12 cellular contexts compared by ENCODE assay signal in genomic region chr6:113630365-113630737, GRCh38.
DNase-seq lines count a peak whose midpoint lies in the region; ATAC-seq and TF ChIP-seq lines count a peak whose summit lies in the region.
"Had no signal": no experiment of that assay in that cellular context is flagged by ENCODE, and none has a peak within 500 bp of the region (broad histone marks: within the 10 kb centered on the region; RNA-seq: fewer than 3 reads in every experiment).

No MANE protein-coding gene starts in this region.

- H3K27ac Mint-ChIP-seq in natural killer cell treated with Interleukin-12 subunit alpha and Interleukin-12 subunit beta and Interleukin-15 and Interleukin-18, amount 100 ng/mL, for 72 hours: peak overlapping the region; percentile 83 to 89
- H3K27ac Mint-ChIP-seq in natural killer cell: peak overlapping the region in 1 of 2 donors; percentile 73
- peak overlapping the region; percentile 99 for H3K27ac Mint-ChIP-seq in activated B cell treated with CpG ODN at 0.5 μM for 24 hours
- no peak overlapping the region for H3K27ac Mint-ChIP-seq in activated CD8-positive, alpha-beta T cell treated with anti-CD3 and anti-CD28 coated beads, Interleukin-2, amount 10 ng/mL, durations not matched to agents 7 days and 5 days

- TF ChIP-seq POLR2A in transverse colon (IDR thresholded peaks at IDR 0.05): no peak

- H3K4me3 Mint-ChIP-seq in natural killer cell treated with Interleukin-12 subunit alpha and Interleukin-12 subunit beta and Interleukin-15 and Interleukin-18, amount 100 ng/mL, for 72 hours: peak overlapping the region; percentile 75
- no peak overlapping the region for H3K4me3 Mint-ChIP-seq in natural killer cell
- peak overlapping the region; percentile 87 for H3K4me3 Mint-ChIP-seq in activated B cell treated with CpG ODN at 0.5 μM for 24 hours
- no peak overlapping the region for H3K4me3 Mint-ChIP-seq in activated CD8-positive, alpha-beta T cell treated with anti-CD3 and anti-CD28 coated beads, Interleukin-2, amount 10 ng/mL, durations not matched to agents 7 days and 5 days
- H3K4me3 Mint-ChIP-seq: activated naive CD8-positive, alpha-beta T cell treated with anti-CD3 and anti-CD28 coated beads, Interleukin-2, amount 10 ng/mL, durations not matched to agents 7 days and 5 days had no signal

- POLR2A ChIA-PET in activated B cell treated with CpG ODN at 0.5 μM for 24 hours (lab: Charles Lee): interaction anchor here (0.7 to 11.3 kb wide), 14 partner anchors 10 to 229 kb away, joined by 3 to 122 read pairs (median 4); no protein-coding TSS in a partner anchor
- POLR2A ChIA-PET in activated CD8-positive, alpha-beta T cell treated with anti-CD3 and anti-CD28 coated beads, Interleukin-2, amount 10 ng/mL, durations not matched to agents 7 days and 5 days (lab: Charles Lee): no interaction called here

- no peaks in the 10 kb centered on the region for H3K36me3 ChIP-seq in transverse colon
- H3K36me3 ChIP-seq: stomach had no signal

- no peaks in the 10 kb centered on the region for H3K9me3 Mint-ChIP-seq in natural killer cell treated with Interleukin-12 subunit alpha and Interleukin-12 subunit beta and Interleukin-15 and Interleukin-18, amount 100 ng/mL, for 72 hours
- H3K9me3 Mint-ChIP-seq in natural killer cell: peaks cover 0 to 7% of the 10 kb centered on the region in 2 donors
- H3K9me3 Mint-ChIP-seq in activated B cell treated with CpG ODN at 0.5 μM for 24 hours: no peaks in the 10 kb centered on the region
- H3K9me3 Mint-ChIP-seq in activated CD8-positive, alpha-beta T cell treated with anti-CD3 and anti-CD28 coated beads, Interleukin-2, amount 10 ng/mL, durations not matched to agents 7 days and 5 days (ENCODE audit: insufficient read depth): no peaks in the 10 kb centered on the region
- H3K9me3 Mint-ChIP-seq: activated naive CD8-positive, alpha-beta T cell treated with anti-CD3 and anti-CD28 coated beads, Interleukin-2, amount 10 ng/mL, durations not matched to agents 7 days and 5 days had no signal

- intact Hi-C loops in natural killer cell (cut with micrococcal nuclease) (no loop called here), activated B cell treated with CpG ODN at 0.5 μM for 24 hours (cut with micrococcal nuclease) (loop anchor here (1.0 to 10.0 kb wide), 13 partner anchors 34 to 1758 kb away; partner anchors contain the start of genes FAM229B, FYN, HDAC2 and TUBE1), transverse colon (cut with DNase I; ENCODE audit: low total_unique reads) (no loop called here)

- H3K4me3 ChIP-seq in foreskin fibroblast (ENCODE audit: low read depth in 1 of 2, low read length in 2 of 2) (no peak overlapping the region), transverse colon (no peak overlapping the region)
- H3K4me3 ChIP-seq: stomach had no signal

- in situ Hi-C loops in transverse colon (cut with MboI; ENCODE audit: low pct_ligation_motif_present in 1 of 4, low pct_unique_long_range_greater_than_20kb in 1 of 4, low sequenced_read_pairs in 3 of 4): loop anchor here in 1 of 4 donors (25.0 kb wide), 1 partner anchor 232 kb away; the partner anchor contains the start of gene MARCKS

- no peak for DNase-seq in natural killer cell treated with Interleukin-12 subunit alpha and Interleukin-12 subunit beta and Interleukin-15 and Interleukin-18, amount 100 ng/mL, for 72 hours (ENCODE audit: low spot score)
- DNase-seq in natural killer cell: no peak
- no peak for DNase-seq in activated B cell treated with CpG ODN at 0.5 μM for 24 hours
- DNase-seq in foreskin fibroblast: peak; percentile 21 to 49
- no peak for DNase-seq in transverse colon
- no peak for DNase-seq in activated CD8-positive, alpha-beta T cell treated with anti-CD3 and anti-CD28 coated beads, Interleukin-2, amount 10 ng/mL, durations not matched to agents 7 days and 5 days
- DNase-seq: activated naive CD8-positive, alpha-beta T cell treated with anti-CD3 and anti-CD28 coated beads, Interleukin-2, amount 10 ng/mL, durations not matched to agents 7 days and 5 days; foreskin melanocyte; stomach had no signal

- no peak for TF ChIP-seq EP300 in transverse colon (IDR thresholded peaks at IDR 0.05; ENCODE audit: low read depth)

- no peaks in the 10 kb centered on the region for H3K36me3 Mint-ChIP-seq in natural killer cell treated with Interleukin-12 subunit alpha and Interleukin-12 subunit beta and Interleukin-15 and Interleukin-18, amount 100 ng/mL, for 72 hours
- H3K36me3 Mint-ChIP-seq in natural killer cell (no peaks in the 10 kb centered on the region), activated B cell treated with CpG ODN at 0.5 μM for 24 hours (ENCODE audit: low read depth) (no peaks in the 10 kb centered on the region)
- no peaks in the 10 kb centered on the region for H3K36me3 Mint-ChIP-seq in activated CD8-positive, alpha-beta T cell treated with anti-CD3 and anti-CD28 coated beads, Interleukin-2, amount 10 ng/mL, durations not matched to agents 7 days and 5 days (ENCODE audit: low read depth)
- H3K36me3 Mint-ChIP-seq: activated naive CD8-positive, alpha-beta T cell treated with anti-CD3 and anti-CD28 coated beads, Interleukin-2, amount 10 ng/mL, durations not matched to agents 7 days and 5 days had no signal

- H3K4me1 ChIP-seq in transverse colon: peaks cover 8 to 62% (median 31%) of the 10 kb centered on the region in 4 donors

- no peaks in the 10 kb centered on the region for H3K27me3 ChIP-seq in transverse colon
- H3K27me3 ChIP-seq: stomach had no signal

- no peaks in the 10 kb centered on the region for H3K27me3 Mint-ChIP-seq in natural killer cell treated with Interleukin-12 subunit alpha and Interleukin-12 subunit beta and Interleukin-15 and Interleukin-18, amount 100 ng/mL, for 72 hours
- peaks cover 0 to 2% of the 10 kb centered on the region in 2 donors for H3K27me3 Mint-ChIP-seq in natural killer cell (ENCODE audit: low read depth in 2 of 2)
- no peaks in the 10 kb centered on the region for H3K27me3 Mint-ChIP-seq in activated B cell treated with CpG ODN at 0.5 μM for 24 hours
- peaks cover 5% of the 10 kb centered on the region for H3K27me3 Mint-ChIP-seq in activated CD8-positive, alpha-beta T cell treated with anti-CD3 and anti-CD28 coated beads, Interleukin-2, amount 10 ng/mL, durations not matched to agents 7 days and 5 days (ENCODE audit: low read depth)

- H3K4me1 Mint-ChIP-seq in natural killer cell treated with Interleukin-12 subunit alpha and Interleukin-12 subunit beta and Interleukin-15 and Interleukin-18, amount 100 ng/mL, for 72 hours (ENCODE audit: low read depth in 2 of 2): peaks cover 25 to 65% of the 10 kb centered on the region in 2 donors
- H3K4me1 Mint-ChIP-seq in natural killer cell: peaks cover 0 to 5% of the 10 kb centered on the region in 2 donors
- peaks cover 89% of the 10 kb centered on the region for H3K4me1 Mint-ChIP-seq in activated B cell treated with CpG ODN at 0.5 μM for 24 hours
- H3K4me1 Mint-ChIP-seq in activated CD8-positive, alpha-beta T cell treated with anti-CD3 and anti-CD28 coated beads, Interleukin-2, amount 10 ng/mL, durations not matched to agents 7 days and 5 days (ENCODE audit: low read depth): peaks cover 10% of the 10 kb centered on the region

- H3K27ac ChIP-seq in transverse colon: peak overlapping the region; percentile 57 to 74 (median 72)
- H3K27ac ChIP-seq: C4-2B had no signal

- CTCF ChIA-PET in activated B cell treated with CpG ODN at 0.5 μM for 24 hours (lab: Charles Lee): interaction anchor here (1.1 to 7.4 kb wide), 3 partner anchors 229 to 324 kb away, joined by 3 to 44 read pairs (median 8); no protein-coding TSS in a partner anchor
- CTCF ChIA-PET in activated CD8-positive, alpha-beta T cell treated with anti-CD3 and anti-CD28 coated beads, Interleukin-2, amount 10 ng/mL, durations not matched to agents 7 days and 5 days (lab: Charles Lee): interaction anchor here (1.1 kb wide), 1 partner anchor 228 kb away, joined by 3 read pairs; no protein-coding TSS in a partner anchor

- ATAC-seq in natural killer cell treated with Interleukin-12 subunit alpha and Interleukin-12 subunit beta and Interleukin-15 and Interleukin-18, amount 100 ng/mL, for 72 hours: no peak
- ATAC-seq in natural killer cell: no peak
- peak; percentile 3 for ATAC-seq in activated B cell treated with CpG ODN at 0.5 μM for 24 hours (ENCODE audit: low read depth)
- ATAC-seq in GM19324 (IDR thresholded peaks at IDR 0.05; ENCODE audit: low FRiP score, unreplicated experiment): no peak
- no peak for ATAC-seq in activated CD8-positive, alpha-beta T cell treated with anti-CD3 and anti-CD28 coated beads, Interleukin-2, amount 10 ng/mL, durations not matched to agents 7 days and 5 days
- no peak for ATAC-seq in GM18867 (IDR thresholded peaks at IDR 0.05; ENCODE audit: unreplicated experiment)

- H3K9me3 ChIP-seq in transverse colon: no peaks in the 10 kb centered on the region
- H3K9me3 ChIP-seq: stomach had no signal

- TF ChIP-seq CTCF in natural killer cell (IDR thresholded peaks at IDR 0.05): no peak
- TF ChIP-seq CTCF in activated B cell treated with CpG ODN at 0.5 μM for 24 hours (IDR thresholded peaks at IDR 0.05): no peak
- no peak for TF ChIP-seq CTCF in foreskin fibroblast (IDR thresholded peaks at IDR 0.05; ENCODE audit: low read depth, low read length)
- no peak for TF ChIP-seq CTCF in transverse colon (IDR thresholded peaks at IDR 0.05)

Comparison
In these comparisons a context has a peak if more than half of its experiments do, and no peak if none do; other contexts are left out.
1. H3K4me3 Mint-ChIP-seq: peak in natural killer cell treated with Interleukin-12 subunit alpha and Interleukin-12 subunit beta and Interleukin-15 and Interleukin-18, amount 100 ng/mL, for 72 hours (single experiment) and activated B cell treated with CpG ODN at 0.5 μM for 24 hours (single experiment); none in natural killer cell (single experiment) and activated CD8-positive, alpha-beta T cell treated with anti-CD3 and anti-CD28 coated beads, Interleukin-2, amount 10 ng/mL, durations not matched to agents 7 days and 5 days (single experiment).
2. DNase-seq: peak in foreskin fibroblast (2 of 2); none in natural killer cell treated with Interleukin-12 subunit alpha and Interleukin-12 subunit beta and Interleukin-15 and Interleukin-18, amount 100 ng/mL, for 72 hours (single experiment), natural killer cell (single experiment), activated B cell treated with CpG ODN at 0.5 μM for 24 hours (single experiment), transverse colon (single experiment) and activated CD8-positive, alpha-beta T cell treated with anti-CD3 and anti-CD28 coated beads, Interleukin-2, amount 10 ng/mL, durations not matched to agents 7 days and 5 days (single experiment).